ENCODE assay signal across 13 cellular contexts in genomic region chr1:24683713-24684162, GRCh38. TPM values are rescaled to one million over a fixed set of nuclear protein-coding genes. Genes with fewer than 3 reads are reported as not detected.
DNase-seq lines count a peak whose midpoint lies in the region; ATAC-seq and TF ChIP-seq lines count a peak whose summit lies in the region.
"Had no signal": no experiment of that assay in that cellular context is flagged by ENCODE, and none has a peak within 500 bp of the region (broad histone marks: within the 10 kb centered on the region; RNA-seq: fewer than 3 reads in every experiment).

No MANE protein-coding gene starts in this region.

- TF ChIP-seq CTCF in heart right ventricle (IDR thresholded peaks at IDR 0.05): no peak
- no peak for TF ChIP-seq CTCF in smooth muscle cell (IDR thresholded peaks at IDR 0.05; ENCODE audit: borderline replicate concordance, insufficient read depth, poor library complexity, severe bottlenecking)
- TF ChIP-seq CTCF in sigmoid colon (IDR thresholded peaks at IDR 0.05): no peak

- H3K27ac ChIP-seq in heart right ventricle (peak overlapping the region in 7 of 10 donors; percentile 22 to 77 (median 48)), smooth muscle cell (ENCODE audit: low read depth) (peak overlapping the region; percentile 81), sigmoid colon (no peak overlapping the region)
- H3K27ac ChIP-seq: VCaP had no signal

- H3K4me3 ChIP-seq in heart right ventricle (peak overlapping the region in 1 of 10 donors; percentile 8), smooth muscle cell (no peak overlapping the region), sigmoid colon (no peak overlapping the region)
- H3K4me3 ChIP-seq: HAP-1 had no signal

- H3K9me3 ChIP-seq in heart right ventricle (no peaks in the 10 kb centered on the region), smooth muscle cell (replicated peaks; ENCODE audit: low read depth) (no peaks in the 10 kb centered on the region), sigmoid colon (no peaks in the 10 kb centered on the region)
- H3K9me3 ChIP-seq: HAP-1 had no signal

- H2AFZ ChIP-seq in smooth muscle cell (ENCODE audit: low read depth): no peak overlapping the region

- H3K4me1 ChIP-seq in heart right ventricle (peaks cover 0 to 20% (median 5%) of the 10 kb centered on the region in 9 donors), smooth muscle cell (ENCODE audit: low read depth) (no peaks in the 10 kb centered on the region), sigmoid colon (peaks cover 0 to 12% (median 3%) of the 10 kb centered on the region in 4 donors)
- H3K4me1 ChIP-seq: HAP-1 had no signal

- peak; percentile 37 to 85 (median 66) for ATAC-seq in heart right ventricle
- no peak for ATAC-seq in HG02623 (IDR thresholded peaks at IDR 0.05; ENCODE audit: unreplicated experiment)
- ATAC-seq: activated naive CD8-positive, alpha-beta T cell treated with anti-CD3 and anti-CD28 coated beads, Interleukin-2, amount 50 U/mL, for 24 hours had no signal

- CTCF ChIA-PET in HEK293T (lab: Yijun Ruan, JAX): interaction anchor here (0.7 to 1.6 kb wide), 7 partner anchors 19 to 169 kb away, joined by 3 to 10 read pairs (median 4); no protein-coding TSS in a partner anchor

- H3K36me3 ChIP-seq in heart right ventricle (no peaks in the 10 kb centered on the region), smooth muscle cell (ENCODE audit: low read depth) (no peaks in the 10 kb centered on the region), sigmoid colon (no peaks in the 10 kb centered on the region)

- no peaks in the 10 kb centered on the region for H3K79me2 ChIP-seq in smooth muscle cell (ENCODE audit: low read depth)

- peaks cover 4% of the 10 kb centered on the region for H3F3A ChIP-seq in smooth muscle cell (ENCODE audit: low read depth)

- no peak overlapping the region for H3K9ac ChIP-seq in smooth muscle cell (ENCODE audit: low read depth)

- WGBS in heart right ventricle, 2 donors: 13 to 25% methylated on average over 6 of the region's 6 CpGs
- WGBS in smooth muscle cell (ENCODE audit: low lambda C conversion rate): 25% methylated on average over 6 of the region's 6 CpGs
- WGBS in sigmoid colon, 2 donors: 34 to 64% methylated on average over 6 of the region's 6 CpGs

- TF ChIP-seq EP300 in sigmoid colon (IDR thresholded peaks at IDR 0.05): no peak

- POLR2A ChIA-PET in HEK293T (lab: Yijun Ruan, JAX): interaction anchor here (0.8 to 1.0 kb wide), 2 partner anchors 61 to 148 kb away, joined by 3 read pairs; partner anchors contain the start of gene CLIC4

- no peaks in the 10 kb centered on the region for H3K27me3 ChIP-seq in heart right ventricle
- H3K27me3 ChIP-seq in smooth muscle cell (ENCODE audit: low read depth): no peaks in the 10 kb centered on the region
- H3K27me3 ChIP-seq in sigmoid colon: no peaks in the 10 kb centered on the region

- no peaks in the 10 kb centered on the region for H4K20me1 ChIP-seq in smooth muscle cell (ENCODE audit: low read depth)

- H3K4me2 ChIP-seq in smooth muscle cell: peak overlapping the region; percentile 55

- DNase-seq in HEK293T (ENCODE audit: extremely low spot score) (no peak), T1000 (lab: John Stamatoyannopoulos, UW) (peak; percentile 80), heart right ventricle (no peak), smooth muscle cell (lab: John Stamatoyannopoulos, UW; ENCODE audit: unreplicated experiment) (no peak), NCI-H2196 (lab: John Stamatoyannopoulos, UW; ENCODE audit: unreplicated experiment) (no peak), sigmoid colon (no peak), SHP77 treated with DMSO at 0.1 percent for 48 hours (lab: John Stamatoyannopoulos, UW) (no peak)
- DNase-seq: activated naive CD8-positive, alpha-beta T cell treated with anti-CD3 and anti-CD28 coated beads, Interleukin-2, amount 50 U/mL, for 24 hours; NCI-H1694; stimulated activated CD4-positive, alpha-beta T cell treated with anti-CD3 and anti-CD28 coated beads, Interleukin-4, amount 100 ng/mL, for 1 hour had no signal

- TF ChIP-seq POLR2A in sigmoid colon (IDR thresholded peaks at IDR 0.05): no peak

- intact Hi-C loops in heart right ventricle (cut with DNase I) (no loop called here), sigmoid colon (cut with DNase I) (no loop called here)

TF ChIP-seq in HEK293T, 16 proteins besides CTCF, POLR2A, EP300 and RAD21:
- no peak for TF ChIP-seq FOXK2 (IDR thresholded peaks at IDR 0.05)
- TF ChIP-seq ZNF384 (IDR thresholded peaks at IDR 0.05): peak; percentile 41; the same call in 1 of the 2 replicates

RNA-seq across cellular contexts. Expression of gene SRRM1, which starts 40.6 kb away (rescaled TPM):
- 10 to 100 TPM; 54.4 to 82.9 (median 75.8) TPM for total RNA-seq in heart right ventricle
- polyA plus RNA-seq in heart right ventricle: 10 to 100 TPM; 26.0 to 83.0 TPM
- total RNA-seq in smooth muscle cell: 53.8 and 70.1 TPM in 2 replicates
- 96.0 and 129 TPM in 2 replicates for polyA plus RNA-seq in smooth muscle cell
- 100 to 1,000 TPM in 1 of 4 donors, 10 to 100 TPM in 3; 81.5 to 171 (median 89.6) TPM for total RNA-seq in sigmoid colon
- polyA plus RNA-seq in sigmoid colon: 10 to 100 TPM; 19.2 to 51.4 (median 21.7) TPM

Comparison
In these comparisons a context has a peak if more than half of its experiments do, and no peak if none do; other contexts are left out.
1. H3K27ac ChIP-seq: peak in heart right ventricle (7 of 10) and smooth muscle cell (single experiment); none in sigmoid colon (0 of 4).